ENCODE assay signal across 1 cellular context in genomic region chr20:49979030-49979832, GRCh38.
TF ChIP-seq lines count a peak whose summit lies in the region.

No MANE protein-coding gene starts in this region.

TF ChIP-seq in HepG2, 621 proteins besides CTCF, POLR2A, EP300 and RAD21 (continued from another document and continues in another):
- TF ChIP-seq ZNF318 (CRISPR knock-in tag; IDR thresholded peaks at IDR 0.05) (0 out of 2 replicates have a peak, but pooled peaks have one; percentile 25), ZKSCAN1 (IDR thresholded peaks at IDR 0.05; ENCODE audit: low read length) (peak; percentile 76), CC2D1A (CRISPR knock-in tag; IDR thresholded peaks at IDR 0.05) (0 out of 2 replicates have a peak, but pooled peaks have one; percentile 93), NR2C2 (CRISPR knock-in tag; IDR thresholded peaks at IDR 0.05; ENCODE audit: borderline replicate concordance) (no peak), ZBTB10 (CRISPR knock-in tag; IDR thresholded peaks at IDR 0.05; ENCODE audit: borderline replicate concordance) (peak; percentile 94), MXI1 (IDR thresholded peaks at IDR 0.05; ENCODE audit: borderline replicate concordance, low read depth, low read length) (peak; percentile 70; the same call in 1 of the 3 replicates), FOXO1 (CRISPR knock-in tag; IDR thresholded peaks at IDR 0.05) (peak; percentile 80), MTERF4 (CRISPR knock-in tag; IDR thresholded peaks at IDR 0.05) (no peak; the same call in 1 of the 2 replicates), SALL1 (CRISPR knock-in tag; IDR thresholded peaks at IDR 0.05) (peak; percentile 94), ZBTB39 (CRISPR knock-in tag; IDR thresholded peaks at IDR 0.05) (0 out of 2 replicates have a peak, but pooled peaks have one; percentile 17), TARDBP (CRISPR knock-in tag; IDR thresholded peaks at IDR 0.05) (no peak), ZNF614 (CRISPR knock-in tag; IDR thresholded peaks at IDR 0.05; ENCODE audit: borderline replicate concordance) (peak; percentile 69; the same call in 1 of the 2 replicates), ELF4 (CRISPR knock-in tag; IDR thresholded peaks at IDR 0.05; ENCODE audit: borderline replicate concordance) (no peak), ZNF576 (CRISPR knock-in tag; IDR thresholded peaks at IDR 0.05) (peak; percentile 92), ATF2 (CRISPR knock-in tag; IDR thresholded peaks at IDR 0.05) (peak; percentile 74), RERE (CRISPR knock-in tag; IDR thresholded peaks at IDR 0.05; ENCODE audit: low read depth) (no peak), MZF1 (CRISPR knock-in tag; IDR thresholded peaks at IDR 0.05; ENCODE audit: borderline replicate concordance) (no peak), NCOA1 (CRISPR knock-in tag; IDR thresholded peaks at IDR 0.05) (0 out of 2 replicates have a peak, but pooled peaks have one; percentile 75), NFIB (CRISPR knock-in tag; IDR thresholded peaks at IDR 0.05; ENCODE audit: borderline replicate concordance) (no peak), MTF1 (CRISPR knock-in tag; IDR thresholded peaks at IDR 0.05) (no peak), ZNF234 (CRISPR knock-in tag; conservative IDR thresholded peaks at IDR 0.05) (no peak), BRD4 (CRISPR knock-in tag; IDR thresholded peaks at IDR 0.05) (no peak; the same call in 1 of the 2 replicates), ZNF572 (CRISPR knock-in tag; IDR thresholded peaks at IDR 0.05) (peak; percentile 93), TFE3 (CRISPR knock-in tag; IDR thresholded peaks at IDR 0.05) (peak; percentile 88), HINFP (CRISPR knock-in tag; IDR thresholded peaks at IDR 0.05; ENCODE audit: low read depth) (no peak), SOX5 (CRISPR knock-in tag; IDR thresholded peaks at IDR 0.05; ENCODE audit: borderline replicate concordance) (peak; percentile 61; the same call in 1 of the 2 replicates), ZNF615 (CRISPR knock-in tag; IDR thresholded peaks at IDR 0.05; ENCODE audit: borderline replicate concordance) (no peak), ZNF790 (CRISPR knock-in tag; IDR thresholded peaks at IDR 0.05; ENCODE audit: borderline replicate concordance) (0 out of 2 replicates have a peak, but pooled peaks have one; percentile 58)
